In the genomic region with DNA sequence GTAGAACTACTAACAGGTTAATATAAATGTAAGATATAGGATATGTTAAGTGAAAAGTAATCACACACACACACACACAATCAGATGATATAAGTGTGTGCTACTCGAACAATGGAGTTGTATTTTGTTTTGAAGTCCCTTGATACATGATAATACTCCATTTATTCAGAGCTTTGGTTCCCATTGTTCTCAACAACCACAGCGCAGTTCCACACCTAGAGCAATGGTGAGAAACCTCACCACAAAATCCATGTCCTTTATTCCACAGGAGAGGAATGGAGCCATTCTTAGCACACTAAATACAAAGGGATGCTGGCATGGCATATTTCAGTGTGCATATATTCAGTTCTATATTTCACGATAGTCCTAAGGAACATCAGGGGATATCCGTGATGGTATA, we compare ENCODE assay signal across 21 cellular contexts.
DNase-seq lines count a peak whose midpoint lies in the region; ATAC-seq, FAIRE-seq and TF ChIP-seq lines count a peak whose summit lies in the region.
"Had no signal": no experiment of that assay in that cellular context is flagged by ENCODE, and none has a peak within 500 bp of the region (broad histone marks: within the 10 kb centered on the region; RNA-seq: fewer than 3 reads in every experiment).

No MANE protein-coding gene starts in this region.

- intact Hi-C loops in prostate gland (cut with DNase I): no loop called here

- peak; percentile 23 for FAIRE-seq in GM12891 (lab: Jason Lieb, UNC)
- FAIRE-seq: A204.1, D721Med had no signal

- H3K4me3 ChIP-seq in endodermal cell (ENCODE audit: low read length) (no peak overlapping the region), prostate gland (no peak overlapping the region)
- H3K4me3 ChIP-seq: GM23248 had no signal

- TF ChIP-seq CTCF in 22Rv1 (IDR thresholded peaks at IDR 0.05): no peak
- TF ChIP-seq CTCF in endodermal cell (conservative IDR thresholded peaks at IDR 0.05): no peak
- TF ChIP-seq CTCF in prostate gland (IDR thresholded peaks at IDR 0.05): no peak

- H3K27me3 ChIP-seq in endodermal cell (ENCODE audit: control insufficient read depth, insufficient read depth, low read length, poor library complexity, severe bottlenecking): no peaks in the 10 kb centered on the region
- no peaks in the 10 kb centered on the region for H3K27me3 ChIP-seq in prostate gland (replicated peaks; ENCODE audit: insufficient read depth)
- H3K27me3 ChIP-seq: BE2C had no signal

- WGBS in endodermal cell (ENCODE audit: insufficient coverage in 1 of 2, insufficient read length in 1 of 2), 2 experiments: 94 to 100% methylated on average over 1 to 3 of the region's 4 CpGs
- WGBS in prostate gland: 93% methylated on average over 4 of the region's 4 CpGs

- peak overlapping the region; percentile 30 for H3K27ac Mint-ChIP-seq in endodermal cell
- H3K27ac Mint-ChIP-seq: CD4-positive, alpha-beta T cell had no signal

- DNase-seq in GM12891 (ENCODE audit: insufficient read length, low spot score) (no peak), NCI-H69 (lab: John Stamatoyannopoulos, UW) (peak; percentile 17), endodermal cell (no peak), prostate gland (ENCODE audit: low spot score) (no peak), DMS 273 treated with DMSO at 0.1 percent for 48 hours (lab: John Stamatoyannopoulos, UW) (no peak), NCI-H1417 treated with DMSO at 0.1 percent for 48 hours (lab: John Stamatoyannopoulos, UW) (no peak)
- DNase-seq: ACHN; BE2C; C1 segment of cervical spinal cord; Caco-2; CD4-positive, alpha-beta T cell; DMS153; DMS79; GDM1; GM23248; HCEC 1CT had no signal

- no peak overlapping the region for H3K9ac ChIP-seq in endodermal cell (ENCODE audit: extremely low read depth, low read length, poor library complexity, severe bottlenecking)
- H3K9ac ChIP-seq: GM23248 had no signal

- H3K36me3 ChIP-seq in endodermal cell (ENCODE audit: control insufficient read depth, insufficient read depth, low read length) (no peaks in the 10 kb centered on the region), prostate gland (no peaks in the 10 kb centered on the region)
- H3K36me3 ChIP-seq: BE2C had no signal

- ATAC-seq in GM19035 (IDR thresholded peaks at IDR 0.05; ENCODE audit: unreplicated experiment): no peak

- H3K4me1 ChIP-seq in endodermal cell (ENCODE audit: control insufficient read depth, insufficient read depth, low read length) (peaks cover 4% of the 10 kb centered on the region), prostate gland (replicated peaks) (peaks cover 12% of the 10 kb centered on the region)

- H3K27ac ChIP-seq in 22Rv1 (peak overlapping the region; percentile 97), endodermal cell (ENCODE audit: low read depth, low read length) (no peak overlapping the region), prostate gland (no peak overlapping the region)
- H3K27ac ChIP-seq: GM23248, HL-60 had no signal

- H3K4me1 Mint-ChIP-seq in endodermal cell: peaks cover 18% of the 10 kb centered on the region

- no peaks in the 10 kb centered on the region for H3K27me3 Mint-ChIP-seq in endodermal cell (ENCODE audit: insufficient read depth)
- H3K27me3 Mint-ChIP-seq: CD4-positive, alpha-beta T cell had no signal

- no peak overlapping the region for H3K4me3 Mint-ChIP-seq in endodermal cell
- H3K4me3 Mint-ChIP-seq: CD4-positive, alpha-beta T cell had no signal

- no peaks in the 10 kb centered on the region for H3K36me3 Mint-ChIP-seq in endodermal cell (ENCODE audit: low read depth)

- no peak for TF ChIP-seq POLR2A in GM12891 (IDR thresholded peaks at IDR 0.05; ENCODE audit: low read depth, low read length)
- no peak for TF ChIP-seq POLR2A in prostate gland (IDR thresholded peaks at IDR 0.05)

- no peaks in the 10 kb centered on the region for H3K9me3 Mint-ChIP-seq in endodermal cell
- H3K9me3 Mint-ChIP-seq: CD4-positive, alpha-beta T cell had no signal

- H3K9me3 ChIP-seq in endodermal cell (ENCODE audit: control insufficient read depth, low read length): no peaks in the 10 kb centered on the region
- no peaks in the 10 kb centered on the region for H3K9me3 ChIP-seq in prostate gland
- H3K9me3 ChIP-seq: BE2C, Caco-2 had no signal

TF ChIP-seq in GM12891, 5 proteins besides CTCF, POLR2A, EP300 and RAD21:
- TF ChIP-seq POU2F2 (IDR thresholded peaks at IDR 0.05; ENCODE audit: low read depth, low read length) (no peak), SPI1 (IDR thresholded peaks at IDR 0.05; ENCODE audit: low read depth, low read length) (no peak), TAF1 (IDR thresholded peaks at IDR 0.05; ENCODE audit: low read depth, low read length) (no peak), POLR2AphosphoS5 (IDR thresholded peaks at IDR 0.05; ENCODE audit: low read depth, low read length) (no peak), PAX5 (IDR thresholded peaks at IDR 0.05; ENCODE audit: insufficient read depth, low read length, severe bottlenecking) (no peak)
